Comparison of ENCODE assay signal across 1 cellular context in the genomic region with DNA sequence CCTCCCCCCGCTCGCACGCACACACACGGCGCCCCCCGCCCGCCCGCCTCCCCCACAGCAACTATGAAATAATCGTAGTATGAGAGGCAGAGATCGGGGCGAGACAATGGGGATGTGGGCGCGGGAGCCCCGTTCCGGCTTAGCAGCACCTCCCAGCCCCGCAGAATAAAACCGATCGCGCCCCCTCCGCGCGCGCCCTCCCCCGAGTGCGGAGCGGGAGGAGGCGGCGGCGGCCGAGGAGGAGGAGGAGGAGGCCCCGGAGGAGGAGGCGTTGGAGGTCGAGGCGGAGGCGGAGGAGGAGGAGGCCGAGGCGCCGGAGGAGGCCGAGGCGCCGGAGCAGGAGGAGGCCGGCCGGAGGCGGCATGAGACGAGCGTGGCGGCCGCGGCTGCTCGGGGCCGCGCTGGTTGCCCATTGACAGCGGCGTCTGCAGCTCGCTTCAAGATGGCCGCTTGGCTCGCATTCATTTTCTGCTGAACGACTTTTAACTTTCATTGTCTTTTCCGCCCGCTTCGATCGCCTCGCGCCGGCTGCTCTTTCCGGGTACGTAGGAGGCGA.
A peak's percentile ranks its signal among the peaks of the same experiment; 100 is the strongest.
TF ChIP-seq lines count a peak whose summit lies in the region.

No MANE protein-coding gene starts in this region.

TF ChIP-seq in HepG2, 621 proteins besides CTCF, POLR2A, EP300 and RAD21 (continued from another document and continues in another):
- no peak for TF ChIP-seq SUZ12 (IDR thresholded peaks at IDR 0.05; ENCODE audit: low read depth, low read length)
- no peak for TF ChIP-seq TRIM24 (CRISPR knock-in tag; IDR thresholded peaks at IDR 0.05)
- no peak for TF ChIP-seq MTA1 (CRISPR knock-in tag; IDR thresholded peaks at IDR 0.05; ENCODE audit: borderline replicate concordance)
- no peak for TF ChIP-seq ZNF33A (CRISPR knock-in tag; IDR thresholded peaks at IDR 0.05; ENCODE audit: borderline replicate concordance)
- no peak for TF ChIP-seq ZIK1 (CRISPR knock-in tag; IDR thresholded peaks at IDR 0.05; ENCODE audit: borderline replicate concordance, low read depth)
- TF ChIP-seq XRCC5 (optimal IDR thresholded peaks at IDR 0.05; ENCODE audit: low read length): peak; percentile 48
- TF ChIP-seq TAF1 (CRISPR knock-in tag; IDR thresholded peaks at IDR 0.05): peak; percentile 56; the same call in 1 of the 2 replicates
- TF ChIP-seq ZNF263 (CRISPR knock-in tag; IDR thresholded peaks at IDR 0.05): peak; percentile 58
- TF ChIP-seq ZNF777 (CRISPR knock-in tag; IDR thresholded peaks at IDR 0.05): no peak
- TF ChIP-seq MYC (CRISPR knock-in tag; IDR thresholded peaks at IDR 0.05; ENCODE audit: borderline replicate concordance): peak; percentile 35; the same call in 1 of the 2 replicates
- TF ChIP-seq, protein P1, sequence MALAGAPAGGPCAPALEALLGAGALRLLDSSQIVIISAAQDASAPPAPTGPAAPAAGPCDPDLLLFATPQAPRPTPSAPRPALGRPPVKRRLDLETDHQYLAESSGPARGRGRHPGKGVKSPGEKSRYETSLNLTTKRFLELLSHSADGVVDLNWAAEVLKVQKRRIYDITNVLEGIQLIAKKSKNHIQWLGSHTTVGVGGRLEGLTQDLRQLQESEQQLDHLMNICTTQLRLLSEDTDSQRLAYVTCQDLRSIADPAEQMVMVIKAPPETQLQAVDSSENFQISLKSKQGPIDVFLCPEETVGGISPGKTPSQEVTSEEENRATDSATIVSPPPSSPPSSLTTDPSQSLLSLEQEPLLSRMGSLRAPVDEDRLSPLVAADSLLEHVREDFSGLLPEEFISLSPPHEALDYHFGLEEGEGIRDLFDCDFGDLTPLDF (CRISPR knock-in tag; IDR thresholded peaks at IDR 0.05): no peak
- no peak for TF ChIP-seq RAD51 (IDR thresholded peaks at IDR 0.05; ENCODE audit: borderline replicate concordance)
- TF ChIP-seq ZFX (CRISPR knock-in tag; IDR thresholded peaks at IDR 0.05; ENCODE audit: low read depth): peak; percentile 68
- TF ChIP-seq, protein P2, sequence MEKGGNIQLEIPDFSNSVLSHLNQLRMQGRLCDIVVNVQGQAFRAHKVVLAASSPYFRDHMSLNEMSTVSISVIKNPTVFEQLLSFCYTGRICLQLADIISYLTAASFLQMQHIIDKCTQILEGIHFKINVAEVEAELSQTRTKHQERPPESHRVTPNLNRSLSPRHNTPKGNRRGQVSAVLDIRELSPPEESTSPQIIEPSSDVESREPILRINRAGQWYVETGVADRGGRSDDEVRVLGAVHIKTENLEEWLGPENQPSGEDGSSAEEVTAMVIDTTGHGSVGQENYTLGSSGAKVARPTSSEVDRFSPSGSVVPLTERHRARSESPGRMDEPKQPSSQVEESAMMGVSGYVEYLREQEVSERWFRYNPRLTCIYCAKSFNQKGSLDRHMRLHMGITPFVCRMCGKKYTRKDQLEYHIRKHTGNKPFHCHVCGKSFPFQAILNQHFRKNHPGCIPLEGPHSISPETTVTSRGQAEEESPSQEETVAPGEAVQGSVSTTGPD (CRISPR knock-in tag; IDR thresholded peaks at IDR 0.05): no peak
- no peak for TF ChIP-seq THAP11 (CRISPR knock-in tag; IDR thresholded peaks at IDR 0.05)
- no peak for TF ChIP-seq TOE1 (CRISPR knock-in tag; IDR thresholded peaks at IDR 0.05)
- TF ChIP-seq, protein P3, sequence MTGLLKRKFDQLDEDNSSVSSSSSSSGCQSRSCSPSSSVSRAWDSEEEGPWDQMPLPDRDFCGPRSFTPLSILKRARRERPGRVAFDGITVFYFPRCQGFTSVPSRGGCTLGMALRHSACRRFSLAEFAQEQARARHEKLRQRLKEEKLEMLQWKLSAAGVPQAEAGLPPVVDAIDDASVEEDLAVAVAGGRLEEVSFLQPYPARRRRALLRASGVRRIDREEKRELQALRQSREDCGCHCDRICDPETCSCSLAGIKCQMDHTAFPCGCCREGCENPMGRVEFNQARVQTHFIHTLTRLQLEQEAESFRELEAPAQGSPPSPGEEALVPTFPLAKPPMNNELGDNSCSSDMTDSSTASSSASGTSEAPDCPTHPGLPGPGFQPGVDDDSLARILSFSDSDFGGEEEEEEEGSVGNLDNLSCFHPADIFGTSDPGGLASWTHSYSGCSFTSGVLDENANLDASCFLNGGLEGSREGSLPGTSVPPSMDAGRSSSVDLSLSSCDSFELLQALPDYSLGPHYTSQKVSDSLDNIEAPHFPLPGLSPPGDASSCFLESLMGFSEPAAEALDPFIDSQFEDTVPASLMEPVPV (CRISPR knock-in tag; IDR thresholded peaks at IDR 0.05): no peak
- TF ChIP-seq, protein P4, sequence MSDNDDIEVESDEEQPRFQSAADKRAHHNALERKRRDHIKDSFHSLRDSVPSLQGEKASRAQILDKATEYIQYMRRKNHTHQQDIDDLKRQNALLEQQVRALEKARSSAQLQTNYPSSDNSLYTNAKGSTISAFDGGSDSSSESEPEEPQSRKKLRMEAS (IDR thresholded peaks at IDR 0.05): peak; percentile 49
- TF ChIP-seq, protein P5, sequence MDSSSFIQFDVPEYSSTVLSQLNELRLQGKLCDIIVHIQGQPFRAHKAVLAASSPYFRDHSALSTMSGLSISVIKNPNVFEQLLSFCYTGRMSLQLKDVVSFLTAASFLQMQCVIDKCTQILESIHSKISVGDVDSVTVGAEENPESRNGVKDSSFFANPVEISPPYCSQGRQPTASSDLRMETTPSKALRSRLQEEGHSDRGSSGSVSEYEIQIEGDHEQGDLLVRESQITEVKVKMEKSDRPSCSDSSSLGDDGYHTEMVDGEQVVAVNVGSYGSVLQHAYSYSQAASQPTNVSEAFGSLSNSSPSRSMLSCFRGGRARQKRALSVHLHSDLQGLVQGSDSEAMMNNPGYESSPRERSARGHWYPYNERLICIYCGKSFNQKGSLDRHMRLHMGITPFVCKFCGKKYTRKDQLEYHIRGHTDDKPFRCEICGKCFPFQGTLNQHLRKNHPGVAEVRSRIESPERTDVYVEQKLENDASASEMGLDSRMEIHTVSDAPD (CRISPR knock-in tag; IDR thresholded peaks at IDR 0.05): no peak
- no peak for TF ChIP-seq ZNF616 (CRISPR knock-in tag; IDR thresholded peaks at IDR 0.05; ENCODE audit: low read depth)
- no peak for TF ChIP-seq ZNF205 (CRISPR knock-in tag; IDR thresholded peaks at IDR 0.05)
- TF ChIP-seq PHF8 (CRISPR knock-in tag; IDR thresholded peaks at IDR 0.05): peak; percentile 73
- TF ChIP-seq FOXC1 (CRISPR knock-in tag; IDR thresholded peaks at IDR 0.05; ENCODE audit: borderline replicate concordance): 0 out of 2 replicates have a peak, but pooled peaks have one; percentile 62
- TF ChIP-seq, protein P6, sequence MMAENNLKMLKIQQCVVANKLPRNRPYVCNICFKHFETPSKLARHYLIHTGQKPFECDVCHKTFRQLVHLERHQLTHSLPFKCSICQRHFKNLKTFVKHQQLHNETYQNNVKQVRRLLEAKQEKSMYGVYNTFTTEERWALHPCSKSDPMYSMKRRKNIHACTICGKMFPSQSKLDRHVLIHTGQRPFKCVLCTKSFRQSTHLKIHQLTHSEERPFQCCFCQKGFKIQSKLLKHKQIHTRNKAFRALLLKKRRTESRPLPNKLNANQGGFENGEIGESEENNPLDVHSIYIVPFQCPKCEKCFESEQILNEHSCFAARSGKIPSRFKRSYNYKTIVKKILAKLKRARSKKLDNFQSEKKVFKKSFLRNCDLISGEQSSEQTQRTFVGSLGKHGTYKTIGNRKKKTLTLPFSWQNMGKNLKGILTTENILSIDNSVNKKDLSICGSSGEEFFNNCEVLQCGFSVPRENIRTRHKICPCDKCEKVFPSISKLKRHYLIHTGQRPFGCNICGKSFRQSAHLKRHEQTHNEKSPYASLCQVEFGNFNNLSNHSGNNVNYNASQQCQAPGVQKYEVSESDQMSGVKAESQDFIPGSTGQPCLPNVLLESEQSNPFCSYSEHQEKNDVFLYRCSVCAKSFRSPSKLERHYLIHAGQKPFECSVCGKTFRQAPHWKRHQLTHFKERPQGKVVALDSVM (CRISPR knock-in tag; IDR thresholded peaks at IDR 0.05): peak; percentile 95
- TF ChIP-seq, protein P7, sequence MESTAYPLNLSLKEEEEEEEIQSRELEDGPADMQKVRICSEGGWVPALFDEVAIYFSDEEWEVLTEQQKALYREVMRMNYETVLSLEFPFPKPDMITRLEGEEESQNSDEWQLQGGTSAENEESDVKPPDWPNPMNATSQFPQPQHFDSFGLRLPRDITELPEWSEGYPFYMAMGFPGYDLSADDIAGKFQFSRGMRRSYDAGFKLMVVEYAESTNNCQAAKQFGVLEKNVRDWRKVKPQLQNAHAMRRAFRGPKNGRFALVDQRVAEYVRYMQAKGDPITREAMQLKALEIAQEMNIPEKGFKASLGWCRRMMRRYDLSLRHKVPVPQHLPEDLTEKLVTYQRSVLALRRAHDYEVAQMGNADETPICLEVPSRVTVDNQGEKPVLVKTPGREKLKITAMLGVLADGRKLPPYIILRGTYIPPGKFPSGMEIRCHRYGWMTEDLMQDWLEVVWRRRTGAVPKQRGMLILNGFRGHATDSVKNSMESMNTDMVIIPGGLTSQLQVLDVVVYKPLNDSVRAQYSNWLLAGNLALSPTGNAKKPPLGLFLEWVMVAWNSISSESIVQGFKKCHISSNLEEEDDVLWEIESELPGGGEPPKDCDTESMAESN (CRISPR knock-in tag; conservative IDR thresholded peaks at IDR 0.05): no peak
- TF ChIP-seq BORCS8-MEF2B (CRISPR knock-in tag; IDR thresholded peaks at IDR 0.05): peak; percentile 64; the same call in 1 of the 2 replicates
- no peak for TF ChIP-seq SRSF4 (IDR thresholded peaks at IDR 0.05; ENCODE audit: low read depth, low read length, poor library complexity, severe bottlenecking)
- peak; percentile 34; the same call in 1 of the 2 replicates for TF ChIP-seq KDM5B (CRISPR knock-in tag; IDR thresholded peaks at IDR 0.05; ENCODE audit: borderline replicate concordance)
- no peak for TF ChIP-seq PPARG (CRISPR knock-in tag; conservative IDR thresholded peaks at IDR 0.05)
- TF ChIP-seq, protein P8, sequence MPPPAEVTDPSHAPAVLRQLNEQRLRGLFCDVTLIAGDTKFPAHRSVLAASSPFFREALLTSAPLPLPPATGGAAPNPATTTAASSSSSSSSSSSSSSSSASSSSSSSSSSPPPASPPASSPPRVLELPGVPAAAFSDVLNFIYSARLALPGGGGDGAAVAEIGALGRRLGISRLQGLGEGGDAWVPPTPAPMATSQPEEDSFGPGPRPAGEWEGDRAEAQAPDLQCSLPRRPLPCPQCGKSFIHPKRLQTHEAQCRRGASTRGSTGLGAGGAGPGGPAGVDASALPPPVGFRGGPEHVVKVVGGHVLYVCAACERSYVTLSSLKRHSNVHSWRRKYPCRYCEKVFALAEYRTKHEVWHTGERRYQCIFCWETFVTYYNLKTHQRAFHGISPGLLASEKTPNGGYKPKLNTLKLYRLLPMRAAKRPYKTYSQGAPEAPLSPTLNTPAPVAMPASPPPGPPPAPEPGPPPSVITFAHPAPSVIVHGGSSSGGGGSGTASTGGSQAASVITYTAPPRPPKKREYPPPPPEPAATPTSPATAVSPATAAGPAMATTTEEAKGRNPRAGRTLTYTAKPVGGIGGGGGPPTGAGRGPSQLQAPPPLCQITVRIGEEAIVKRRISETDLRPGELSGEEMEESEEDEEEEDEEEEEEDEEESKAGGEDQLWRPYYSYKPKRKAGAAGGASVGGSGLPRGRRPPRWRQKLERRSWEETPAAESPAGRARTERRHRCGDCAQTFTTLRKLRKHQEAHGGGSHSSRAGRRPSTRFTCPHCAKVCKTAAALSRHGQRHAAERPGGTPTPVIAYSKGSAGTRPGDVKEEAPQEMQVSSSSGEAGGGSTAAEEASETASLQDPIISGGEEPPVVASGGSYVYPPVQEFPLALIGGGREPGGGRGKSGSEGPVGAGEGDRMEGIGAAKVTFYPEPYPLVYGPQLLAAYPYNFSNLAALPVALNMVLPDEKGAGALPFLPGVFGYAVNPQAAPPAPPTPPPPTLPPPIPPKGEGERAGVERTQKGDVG (CRISPR knock-in tag; IDR thresholded peaks at IDR 0.05; ENCODE audit: borderline replicate concordance): no peak
- TF ChIP-seq, protein P9, sequence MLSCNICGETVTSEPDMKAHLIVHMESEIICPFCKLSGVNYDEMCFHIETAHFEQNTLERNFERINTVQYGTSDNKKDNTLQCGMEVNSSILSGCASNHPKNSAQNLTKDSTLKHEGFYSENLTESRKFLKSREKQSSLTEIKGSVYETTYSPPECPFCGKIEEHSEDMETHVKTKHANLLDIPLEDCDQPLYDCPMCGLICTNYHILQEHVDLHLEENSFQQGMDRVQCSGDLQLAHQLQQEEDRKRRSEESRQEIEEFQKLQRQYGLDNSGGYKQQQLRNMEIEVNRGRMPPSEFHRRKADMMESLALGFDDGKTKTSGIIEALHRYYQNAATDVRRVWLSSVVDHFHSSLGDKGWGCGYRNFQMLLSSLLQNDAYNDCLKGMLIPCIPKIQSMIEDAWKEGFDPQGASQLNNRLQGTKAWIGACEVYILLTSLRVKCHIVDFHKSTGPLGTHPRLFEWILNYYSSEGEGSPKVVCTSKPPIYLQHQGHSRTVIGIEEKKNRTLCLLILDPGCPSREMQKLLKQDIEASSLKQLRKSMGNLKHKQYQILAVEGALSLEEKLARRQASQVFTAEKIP (CRISPR knock-in tag; IDR thresholded peaks at IDR 0.05; ENCODE audit: borderline replicate concordance): no peak
- peak; percentile 71; the same call in 1 of the 2 replicates for TF ChIP-seq ZFP82 (CRISPR knock-in tag; IDR thresholded peaks at IDR 0.05; ENCODE audit: borderline replicate concordance)
- TF ChIP-seq, protein P10, sequence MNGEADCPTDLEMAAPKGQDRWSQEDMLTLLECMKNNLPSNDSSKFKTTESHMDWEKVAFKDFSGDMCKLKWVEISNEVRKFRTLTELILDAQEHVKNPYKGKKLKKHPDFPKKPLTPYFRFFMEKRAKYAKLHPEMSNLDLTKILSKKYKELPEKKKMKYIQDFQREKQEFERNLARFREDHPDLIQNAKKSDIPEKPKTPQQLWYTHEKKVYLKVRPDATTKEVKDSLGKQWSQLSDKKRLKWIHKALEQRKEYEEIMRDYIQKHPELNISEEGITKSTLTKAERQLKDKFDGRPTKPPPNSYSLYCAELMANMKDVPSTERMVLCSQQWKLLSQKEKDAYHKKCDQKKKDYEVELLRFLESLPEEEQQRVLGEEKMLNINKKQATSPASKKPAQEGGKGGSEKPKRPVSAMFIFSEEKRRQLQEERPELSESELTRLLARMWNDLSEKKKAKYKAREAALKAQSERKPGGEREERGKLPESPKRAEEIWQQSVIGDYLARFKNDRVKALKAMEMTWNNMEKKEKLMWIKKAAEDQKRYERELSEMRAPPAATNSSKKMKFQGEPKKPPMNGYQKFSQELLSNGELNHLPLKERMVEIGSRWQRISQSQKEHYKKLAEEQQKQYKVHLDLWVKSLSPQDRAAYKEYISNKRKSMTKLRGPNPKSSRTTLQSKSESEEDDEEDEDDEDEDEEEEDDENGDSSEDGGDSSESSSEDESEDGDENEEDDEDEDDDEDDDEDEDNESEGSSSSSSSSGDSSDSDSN (CRISPR knock-in tag; IDR thresholded peaks at IDR 0.05): peak; percentile 71; the same call in 1 of the 2 replicates
- no peak for TF ChIP-seq ARHGAP35 (CRISPR knock-in tag; IDR thresholded peaks at IDR 0.05; ENCODE audit: borderline replicate concordance)
